9 cellular contexts compared by ENCODE assay signal in the genomic region with DNA sequence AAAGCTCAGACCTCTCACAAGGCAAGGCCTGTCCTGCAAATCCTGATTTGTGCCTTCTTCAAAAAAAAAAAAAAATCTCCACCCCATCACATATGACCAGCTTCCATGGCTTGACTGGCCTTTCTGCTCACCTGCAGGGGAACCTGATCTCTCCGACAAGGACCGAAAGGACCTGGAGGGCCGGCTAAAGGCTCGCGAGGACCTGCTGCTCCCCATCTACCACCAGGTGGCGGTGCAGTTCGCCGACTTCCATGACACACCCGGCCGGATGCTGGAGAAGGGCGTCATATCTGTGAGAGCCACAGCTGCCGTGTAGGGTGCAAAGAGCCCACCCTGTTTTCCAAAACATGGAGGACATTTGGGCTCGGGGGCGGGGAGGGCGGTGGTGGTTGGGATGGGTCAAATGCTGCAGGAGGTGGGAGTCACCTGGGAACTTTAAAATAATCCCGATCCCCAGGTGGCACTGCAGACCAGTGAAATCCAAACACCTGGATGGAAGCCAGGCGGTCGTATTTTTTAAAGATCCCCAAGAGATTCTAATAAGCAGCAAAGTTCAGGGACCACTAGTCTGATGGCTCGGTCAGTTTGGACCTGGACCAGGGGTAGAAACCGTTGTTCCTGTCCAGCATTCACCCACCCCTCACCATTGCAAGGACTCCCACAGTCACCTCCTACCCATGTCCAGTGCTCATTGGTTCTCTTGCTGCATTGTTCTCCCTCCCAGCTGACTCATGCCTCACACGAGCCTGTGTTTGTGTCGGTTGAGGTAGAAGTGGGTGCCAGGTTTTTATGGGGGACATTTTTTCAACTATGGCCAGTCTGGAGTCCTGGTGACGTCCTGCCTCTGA. TPM values are rescaled to one million over a fixed set of nuclear protein-coding genes. Genes with fewer than 3 reads are reported as not detected.
DNase-seq lines count a peak whose midpoint lies in the region; ATAC-seq and TF ChIP-seq lines count a peak whose summit lies in the region.
"Had no signal": no experiment of that assay in that cellular context is flagged by ENCODE, and none has a peak within 500 bp of the region (broad histone marks: within the 10 kb centered on the region; RNA-seq: fewer than 3 reads in every experiment).

No MANE protein-coding gene starts in this region.

- intact Hi-C loops in left colon (cut with DNase I, micrococcal nuclease), result loop anchor here (5.0 to 10.0 kb wide), 2 partner anchors 120 to 123 kb away; no protein-coding TSS in a partner anchor

- peak; percentile 92 for ATAC-seq in left colon

- H3K27me3 ChIP-seq in SU-DHL-6 (ENCODE audit: low read length), result no peaks in the 10 kb centered on the region

- H3K9ac ChIP-seq in SU-DHL-6 (ENCODE audit: low read length), result no peak overlapping the region

- H3K27ac ChIP-seq in SU-DHL-6 (ENCODE audit: low read depth, low read length), result no peak overlapping the region

- peak; percentile 89 for TF ChIP-seq CTCF in SU-DHL-6 (IDR thresholded peaks at IDR 0.05; ENCODE audit: insufficient read depth, low read length, poor library complexity, severe bottlenecking)
- peak; percentile 92 for TF ChIP-seq CTCF in cardiac fibroblast (IDR thresholded peaks at IDR 0.05; ENCODE audit: low read depth, low read length)

- no peaks in the 10 kb centered on the region for H3K36me3 ChIP-seq in SU-DHL-6 (ENCODE audit: low read length)

- no peak overlapping the region for H3K4me2 ChIP-seq in SU-DHL-6 (ENCODE audit: low read depth, low read length, poor library complexity, severe bottlenecking)

- no peaks in the 10 kb centered on the region for H3K9me3 ChIP-seq in SU-DHL-6 (ENCODE audit: insufficient read depth, low read length)

- H4K20me1 ChIP-seq in SU-DHL-6 (ENCODE audit: low read depth, low read length), result no peaks in the 10 kb centered on the region

- H3K9me2 ChIP-seq in SU-DHL-6 (replicated peaks; ENCODE audit: insufficient read depth, low read length), result no peaks in the 10 kb centered on the region

- DNase-seq in NCI-H446 (lab: John Stamatoyannopoulos, UW) (peak; percentile 35 to 81), NCI-H446 treated with DMSO at 0.1 percent for 48 hours (lab: John Stamatoyannopoulos, UW) (no peak), NCI-H1092 (lab: John Stamatoyannopoulos, UW) (peak; percentile 76), cardiac fibroblast (ENCODE audit: low read depth in 2 of 2) (peak; percentile 68 to 70), left colon (peak; percentile 67 to 87), A172 (ENCODE audit: low spot score) (no peak)
- DNase-seq in stimulated activated CD8-positive, alpha-beta memory T cell treated with anti-CD3 and anti-CD28 coated beads, Interleukin-15, amount 100 ng/mL, for 24 hours (ENCODE audit: low read depth), result peak; percentile 14

- H3K79me2 ChIP-seq in SU-DHL-6 (ENCODE audit: insufficient read depth, low read length), result no peaks in the 10 kb centered on the region

- no peak overlapping the region for H3K4me3 ChIP-seq in SU-DHL-6 (ENCODE audit: insufficient read depth, low read length, poor library complexity, severe bottlenecking)
- H3K4me3 ChIP-seq in cardiac fibroblast (replicated peaks in 1 of 2; ENCODE audit: low read depth in 2 of 2, low read length in 2 of 2), result no peak overlapping the region

- peak overlapping the region; percentile 25 for H2AFZ ChIP-seq in SU-DHL-6 (ENCODE audit: low read depth, low read length, severe bottlenecking)

- H3F3A ChIP-seq in SU-DHL-6 (ENCODE audit: insufficient read depth), result no peaks in the 10 kb centered on the region

RNA-seq across cellular contexts. Expression of gene FOXN4, which starts 44.8 kb away (rescaled TPM):
- not detected for total RNA-seq in left colon
- not detected in 2 replicates for total RNA-seq in A172 (2014; rRNA removed; shearing (Covaris generic))
- total RNA-seq: CD4-positive, CD25-positive, alpha-beta regulatory T cell had no signal

Comparison
In these comparisons a context has a peak if more than half of its experiments do, and no peak if none do; other contexts are left out.
1. DNase-seq: peak in NCI-H446 (2 of 2), NCI-H1092 (single experiment), cardiac fibroblast (2 of 2), left colon (2 of 2) and stimulated activated CD8-positive, alpha-beta memory T cell treated with anti-CD3 and anti-CD28 coated beads, Interleukin-15, amount 100 ng/mL, for 24 hours (single experiment); none in NCI-H446 treated with DMSO at 0.1 percent for 48 hours (single experiment) and A172 (single experiment).